ENCODE assay signal across 8 cellular contexts in the genomic region with DNA sequence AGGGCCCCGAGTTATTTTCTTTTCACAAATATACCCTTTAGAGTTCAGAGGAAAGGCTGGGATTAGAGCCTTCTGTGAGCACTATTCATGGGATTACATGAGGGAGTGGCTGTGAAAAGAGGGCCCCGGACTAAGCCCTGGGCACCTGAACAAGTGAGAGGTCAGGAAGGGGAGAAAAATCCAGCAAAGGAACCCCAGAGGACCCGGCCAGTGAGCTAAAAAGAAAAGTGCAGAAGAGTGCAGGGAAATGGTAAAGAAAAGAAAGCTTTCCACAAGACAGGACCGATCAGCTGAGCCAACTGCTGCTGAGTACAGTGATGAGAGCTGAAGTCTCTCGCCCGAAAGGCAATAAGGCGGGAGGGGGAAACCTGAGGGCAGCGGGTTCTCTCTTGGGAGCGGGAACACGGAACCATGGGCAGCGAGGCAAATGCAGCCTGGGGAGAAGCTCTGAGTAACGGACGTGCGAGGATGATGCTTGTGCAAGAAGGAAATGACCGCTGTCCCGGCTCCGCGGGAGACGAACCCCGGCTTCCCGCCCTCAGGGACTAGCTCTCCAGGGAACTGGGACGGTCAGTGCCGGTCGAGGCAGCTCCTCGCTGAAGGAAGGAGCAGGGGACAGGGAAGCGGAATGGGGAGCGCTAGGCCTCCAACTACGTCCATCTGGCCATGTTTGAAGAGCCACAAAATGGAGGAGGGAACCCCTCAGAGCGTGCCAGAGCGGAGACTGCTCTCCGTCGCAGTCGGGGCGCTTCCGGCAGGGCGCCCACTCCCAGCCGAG. TPM values are rescaled to one million over a fixed set of nuclear protein-coding genes. Genes with fewer than 3 reads are reported as not detected.
DNase-seq lines count a peak whose midpoint lies in the region; ATAC-seq, FAIRE-seq and TF ChIP-seq lines count a peak whose summit lies in the region.

No MANE protein-coding gene starts in this region.

- TF ChIP-seq POLR2A in HepG2 (IDR thresholded peaks at IDR 0.05; ENCODE audit: insufficient read depth in 1 of 2, low read depth in 2 of 2, low read length in 2 of 2), result no peak; a peak in 1 of 4 replicates

- peak overlapping the region; percentile 90 for H3K27ac ChIP-seq in VCaP
- H3K27ac ChIP-seq in dorsolateral prefrontal cortex, result peak overlapping the region; percentile 92 to 100 (median 99)
- peak overlapping the region; percentile 88 for H3K27ac ChIP-seq in HepG2 (ENCODE audit: extremely low read length, insufficient read depth, low read length)

- 1% methylated on average over 28 of the region's 37 CpGs for WGBS in HepG2 (ENCODE audit: low lambda C conversion rate)

- FAIRE-seq in HepG2 (lab: Jason Lieb, UNC), result no peak

- TF ChIP-seq EP300 in HepG2 (IDR thresholded peaks at IDR 0.05; ENCODE audit: low read depth in 2 of 2, low read length in 2 of 2) (no peak), HepG2 (CRISPR knock-in tag; IDR thresholded peaks at IDR 0.05; ENCODE audit: borderline replicate concordance) (no peak)

- POLR2A ChIA-PET in HepG2 (lab: Yijun Ruan, JAX), result interaction anchor here (0.6 to 5.3 kb wide), 33 partner anchors 10 to 309 kb away, joined by 3 to 194 read pairs (median 7); a partner anchor contains a TSS

- in situ Hi-C loops in HepG2 (cut with HindIII; ENCODE audit: extremely low pct_ligation_motif_present, low pct_unique_long_range_greater_than_20kb), result no loop called here

- ATAC-seq in HG02588 (IDR thresholded peaks at IDR 0.05; ENCODE audit: unreplicated experiment), result peak; percentile 8
- peak; percentile 5 for ATAC-seq in HepG2

- peak overlapping the region; percentile 85 for H3K4me2 ChIP-seq in HepG2 (ENCODE audit: low read depth, low read length)

- peaks cover 74% of the 10 kb centered on the region for H3K4me1 ChIP-seq in HepG2 (ENCODE audit: insufficient read depth, low read length)

- BruUV-seq in HepG2 (replicated peaks; lab: Mats Ljungman, UMichigan), result TSS peak; percentile 93

- intact Hi-C loops in dorsolateral prefrontal cortex (cut with DNase I), result loop anchor here (1.0 to 10.0 kb wide), 8 partner anchors 80 to 286 kb away; a partner anchor contains a TSS
- intact Hi-C loops in HepG2 (cut with micrococcal nuclease; ENCODE audit: unreplicated experiment), result loop anchor here (1.0 to 10.0 kb wide), 8 partner anchors 12 to 133 kb away; no protein-coding TSS in a partner anchor

- H3K27me3 ChIP-seq in dorsolateral prefrontal cortex (no peaks in the 10 kb centered on the region), HepG2 (ENCODE audit: control insufficient read depth in 1 of 2, insufficient read depth in 2 of 2, low read length in 2 of 2) (no peaks in the 10 kb centered on the region; a peak in 1 of 5 replicates)

- CTCF ChIA-PET in HepG2 (lab: Yijun Ruan, JAX; ENCODE audit: low intra/inter-chr PET ratio, low total read pairs), result interaction anchor here (1.9 kb wide), 1 partner anchor 25 kb away, joined by 7 read pairs; no protein-coding TSS in a partner anchor

- H4K20me1 ChIP-seq in HepG2 (ENCODE audit: insufficient read depth, low read length), result no peaks in the 10 kb centered on the region

- DNase-seq in NCI-H345 (lab: John Stamatoyannopoulos, UW), result peak; percentile 56
- DNase-seq in NCI-H345 treated with DMSO at 0.1 percent for 48 hours (lab: John Stamatoyannopoulos, UW; ENCODE audit: unreplicated experiment), result no peak
- DNase-seq in NCI-H1436 (lab: John Stamatoyannopoulos, UW), result peak; percentile 79
- DNase-seq in dorsolateral prefrontal cortex, result peak; percentile 60 to 81 (median 68)
- peak; percentile 37 for DNase-seq in HepG2 (ENCODE audit: low spot score)
- peak; percentile 27 for DNase-seq in stimulated activated CD4-positive, alpha-beta T cell treated with anti-CD3 and anti-CD28 coated beads, Interleukin-4, amount 100 ng/mL, for 1 hour

- H3K4me3 ChIP-seq in dorsolateral prefrontal cortex, result peak overlapping the region; percentile 55 to 100 (median 87)
- peak overlapping the region; percentile 58 to 86 (median 86) for H3K4me3 ChIP-seq in HepG2 (replicated peaks in 1 of 3; ENCODE audit: insufficient read depth in 1 of 3, low read depth in 2 of 3, low read length in 3 of 3)

- no peak overlapping the region for H2AFZ ChIP-seq in HepG2 (ENCODE audit: low read length)

- H3K9me3 ChIP-seq in HepG2 (ENCODE audit: low read length), result no peaks in the 10 kb centered on the region

- TF ChIP-seq CTCF in VCaP (conservative IDR thresholded peaks at IDR 0.05) (no peak), dorsolateral prefrontal cortex (IDR thresholded peaks at IDR 0.05 in 54 of 56, conservative IDR thresholded peaks at IDR 0.05 in 2 of 56; ENCODE audit: low read depth in 1 of 56, partially characterized antibody in 56 of 56) (peak in 4 of 56 donors; percentile 3 to 13 (median 4)), HepG2 (CRISPR knock-in tag; IDR thresholded peaks at IDR 0.05) (no peak)

- TF ChIP-seq RAD21 in HepG2 (CRISPR knock-in tag; IDR thresholded peaks at IDR 0.05), result no peak

- H3K79me2 ChIP-seq in HepG2 (ENCODE audit: insufficient read depth, low read length), result peaks cover 39% of the 10 kb centered on the region

- peaks cover 0 to 9% of the 10 kb centered on the region in 2 experiments; a peak in 1 of 5 replicates for H3K36me3 ChIP-seq in HepG2 (replicated peaks in 1 of 2; ENCODE audit: control insufficient read depth in 1 of 2, insufficient read depth in 2 of 2, low read length in 2 of 2)

- H3K9ac ChIP-seq in HepG2 (ENCODE audit: insufficient read depth, low read depth, low read length), result peak overlapping the region; percentile 80

TF ChIP-seq in HepG2, 621 proteins besides CTCF, POLR2A, EP300 and RAD21 (continues in another document):
- TF ChIP-seq ZNF460 (CRISPR knock-in tag; IDR thresholded peaks at IDR 0.05; ENCODE audit: borderline replicate concordance) (no peak), ZFP36L1 (CRISPR knock-in tag; IDR thresholded peaks at IDR 0.05) (0 out of 2 replicates have a peak, but pooled peaks have one; percentile 5), HCFC1 (IDR thresholded peaks at IDR 0.05; ENCODE audit: low read depth, low read length) (0 out of 2 replicates have a peak, but pooled peaks have one; percentile 7), ZNF709 (CRISPR knock-in tag; IDR thresholded peaks at IDR 0.05) (no peak; the same call in 1 of the 2 replicates), SP2 (CRISPR knock-in tag; IDR thresholded peaks at IDR 0.05) (no peak), CREB1 (IDR thresholded peaks at IDR 0.05) (no peak), CREB1 (CRISPR knock-in tag; IDR thresholded peaks at IDR 0.05) (no peak)
- TF ChIP-seq, protein P1, sequence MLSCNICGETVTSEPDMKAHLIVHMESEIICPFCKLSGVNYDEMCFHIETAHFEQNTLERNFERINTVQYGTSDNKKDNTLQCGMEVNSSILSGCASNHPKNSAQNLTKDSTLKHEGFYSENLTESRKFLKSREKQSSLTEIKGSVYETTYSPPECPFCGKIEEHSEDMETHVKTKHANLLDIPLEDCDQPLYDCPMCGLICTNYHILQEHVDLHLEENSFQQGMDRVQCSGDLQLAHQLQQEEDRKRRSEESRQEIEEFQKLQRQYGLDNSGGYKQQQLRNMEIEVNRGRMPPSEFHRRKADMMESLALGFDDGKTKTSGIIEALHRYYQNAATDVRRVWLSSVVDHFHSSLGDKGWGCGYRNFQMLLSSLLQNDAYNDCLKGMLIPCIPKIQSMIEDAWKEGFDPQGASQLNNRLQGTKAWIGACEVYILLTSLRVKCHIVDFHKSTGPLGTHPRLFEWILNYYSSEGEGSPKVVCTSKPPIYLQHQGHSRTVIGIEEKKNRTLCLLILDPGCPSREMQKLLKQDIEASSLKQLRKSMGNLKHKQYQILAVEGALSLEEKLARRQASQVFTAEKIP (CRISPR knock-in tag; IDR thresholded peaks at IDR 0.05; ENCODE audit: borderline replicate concordance), result no peak
- TF ChIP-seq, protein P2, sequence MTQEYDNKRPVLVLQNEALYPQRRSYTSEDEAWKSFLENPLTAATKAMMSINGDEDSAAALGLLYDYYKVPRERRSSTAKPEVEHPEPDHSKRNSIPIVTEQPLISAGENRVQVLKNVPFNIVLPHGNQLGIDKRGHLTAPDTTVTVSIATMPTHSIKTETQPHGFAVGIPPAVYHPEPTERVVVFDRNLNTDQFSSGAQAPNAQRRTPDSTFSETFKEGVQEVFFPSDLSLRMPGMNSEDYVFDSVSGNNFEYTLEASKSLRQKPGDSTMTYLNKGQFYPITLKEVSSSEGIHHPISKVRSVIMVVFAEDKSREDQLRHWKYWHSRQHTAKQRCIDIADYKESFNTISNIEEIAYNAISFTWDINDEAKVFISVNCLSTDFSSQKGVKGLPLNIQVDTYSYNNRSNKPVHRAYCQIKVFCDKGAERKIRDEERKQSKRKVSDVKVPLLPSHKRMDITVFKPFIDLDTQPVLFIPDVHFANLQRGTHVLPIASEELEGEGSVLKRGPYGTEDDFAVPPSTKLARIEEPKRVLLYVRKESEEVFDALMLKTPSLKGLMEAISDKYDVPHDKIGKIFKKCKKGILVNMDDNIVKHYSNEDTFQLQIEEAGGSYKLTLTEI (CRISPR knock-in tag; conservative IDR thresholded peaks at IDR 0.05), result no peak

RNA-seq across cellular contexts. Expression of a gene that starts 0.7 kb away (rescaled TPM):
- total RNA-seq in dorsolateral prefrontal cortex, result 100 to 1,000 TPM in 31 of 120 experiments, 10 to 100 TPM in 89; 54.2 to 160 (median 92.6) TPM
- 180 and 245 TPM in 2 replicates for total RNA-seq in HepG2 (2016; rRNA removed; fragmentation: Illumina TruSeq; extraction: Trizol)
- total RNA-seq in HepG2 (2016; cell fraction: cytosol; rRNA removed; fragmentation: Illumina TruSeq; extraction: Trizol; ENCODE audit: low read depth), result 28.5 and 29.7 TPM in 2 replicates
- 175 and 252 TPM in 2 replicates for total RNA-seq in HepG2 (2016; cell fraction: insoluble cytoplasmic fraction; rRNA removed; fragmentation: Illumina TruSeq; extraction: Trizol)
- 79.3 and 80.3 TPM in 2 replicates for total RNA-seq in HepG2 (2016; cell fraction: membrane; rRNA removed; fragmentation: Illumina TruSeq; extraction: Trizol)
- total RNA-seq in HepG2 (2016; cell fraction: nucleus; rRNA removed; fragmentation: Illumina TruSeq; extraction: Trizol), result 120 and 125 TPM in 2 replicates
- polyA plus RNA-seq in HepG2 (2011; rRNA removed), result 79.1 and 80.8 TPM in 2 replicates
- 72.4 and 72.5 TPM in 2 replicates for polyA plus RNA-seq in HepG2 (2011; cell fraction: cytosol; rRNA removed)
- polyA plus RNA-seq in HepG2 (2011; cell fraction: nucleus; rRNA removed), result 82.4 and 90.1 TPM in 2 replicates
- polyA plus RNA-seq in HepG2 (2012), result 70.0 and 93.3 TPM in 2 replicates
- polyA plus RNA-seq in HepG2 (2016; cell fraction: cytosol; fragmentation: Illumina TruSeq; extraction: Trizol; ENCODE audit: low read depth), result 19.4 and 20.8 TPM in 2 replicates
- 213 and 225 TPM in 2 replicates for polyA plus RNA-seq in HepG2 (2016; cell fraction: insoluble cytoplasmic fraction; fragmentation: Illumina TruSeq; extraction: Trizol; ENCODE audit: low read depth)
- polyA plus RNA-seq in HepG2 (2016; cell fraction: membrane; fragmentation: Illumina TruSeq; extraction: Trizol; ENCODE audit: low read depth), result 43.5 and 52.2 TPM in 2 replicates
- polyA plus RNA-seq in HepG2 (2016; cell fraction: nucleus; fragmentation: Illumina TruSeq; extraction: Trizol; ENCODE audit: insufficient read depth, low read depth), result 137 and 153 TPM in 2 replicates
- 42.9 and 77.2 TPM in 2 replicates for polyA minus RNA-seq in HepG2 (2011; rRNA and poly(A)+ RNA removed; ENCODE audit: low replicate concordance)
- 64.1 and 78.1 TPM in 2 replicates for polyA minus RNA-seq in HepG2 (2011; cell fraction: cytosol; rRNA and poly(A)+ RNA removed)
- polyA minus RNA-seq in HepG2 (2011; cell fraction: nucleus; rRNA and poly(A)+ RNA removed), result 127 and 128 TPM in 2 replicates
